Comparison of ENCODE assay signal across 14 cellular contexts in the genomic region with DNA sequence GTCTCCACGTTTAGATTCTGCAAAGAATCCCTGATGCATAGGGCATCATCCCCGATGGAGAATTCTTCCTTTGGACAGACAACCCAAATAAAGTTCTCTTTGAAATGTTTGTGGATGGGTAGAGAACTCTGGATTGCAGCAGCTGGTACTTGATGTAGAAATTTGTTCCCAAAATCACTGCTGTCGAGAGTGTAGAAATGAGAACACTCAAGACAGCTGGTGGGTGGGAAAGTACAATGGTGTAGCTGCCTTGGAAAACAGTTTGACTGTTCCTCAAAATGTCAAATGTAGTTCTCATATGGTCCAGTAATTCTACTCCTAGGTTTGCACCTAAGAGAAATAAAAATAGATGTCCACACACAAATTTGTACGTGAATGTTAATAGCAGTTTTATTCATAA.
DNase-seq lines count a peak whose midpoint lies in the region; ATAC-seq, FAIRE-seq and TF ChIP-seq lines count a peak whose summit lies in the region.
"Had no signal": no experiment of that assay in that cellular context is flagged by ENCODE, and none has a peak within 500 bp of the region (broad histone marks: within the 10 kb centered on the region; RNA-seq: fewer than 3 reads in every experiment).

No MANE protein-coding gene starts in this region.

- H3K4me1 ChIP-seq in HUES48 (ENCODE audit: control insufficient read depth, insufficient read depth, low read length), result peaks cover 48% of the 10 kb centered on the region
- peaks cover 7 to 15% (median 11%) of the 10 kb centered on the region in 4 experiments; a peak in 6 of 7 replicates for H3K4me1 ChIP-seq in H1 (replicated peaks in 1 of 4; ENCODE audit: control insufficient read depth in 3 of 4, insufficient read depth in 4 of 4, low read length in 3 of 4)
- H3K4me1 ChIP-seq: BE2C had no signal

- no peak overlapping the region for H3K14ac ChIP-seq in H1 (ENCODE audit: insufficient read length)

- H4K5ac ChIP-seq in H1 (ENCODE audit: insufficient read length, low read depth, low read length), result no peak overlapping the region

- H2AFZ ChIP-seq in H1 (ENCODE audit: low read length), result no peak overlapping the region

- no peak for TF ChIP-seq POLR2A in H1 (IDR thresholded peaks at IDR 0.05; ENCODE audit: control extremely low read depth in 1 of 2, low read depth in 2 of 2, low read length in 2 of 2)

- no peak for TF ChIP-seq RAD21 in H1 (IDR thresholded peaks at IDR 0.05 in 1 of 2, conservative IDR thresholded peaks at IDR 0.05 in 1 of 2; ENCODE audit: low read depth in 2 of 2, low read length in 2 of 2)

- WGBS in H1 (ENCODE audit: extremely low coverage in 1 of 2, insufficient coverage in 1 of 2, insufficient read length in 1 of 2, insufficient replicate concordance in 2 of 2, low coverage in 1 of 2, low lambda C conversion rate in 2 of 2, missing lambda C conversion rate in 1 of 2), 2 experiments, result 81% methylated on average over 4 of the region's 4 CpGs; no CpG with 5 or more reads in 1 of the 2 experiments

- no peak for TF ChIP-seq EP300 in H1 (IDR thresholded peaks at IDR 0.05; ENCODE audit: borderline replicate concordance in 1 of 2, low read depth in 2 of 2, low read length in 2 of 2)

- no peak overlapping the region for H2BK15ac ChIP-seq in H1 (ENCODE audit: low read length)

- H3K4me3 ChIP-seq in HUES48 (ENCODE audit: low read depth, low read length) (no peak overlapping the region), H1 (ENCODE audit: extremely low read depth in 1 of 4, insufficient read depth in 2 of 4, low read depth in 3 of 4, low read length in 4 of 4) (no peak overlapping the region; a peak in 1 of 8 replicates)

- H3K56ac ChIP-seq in H1 (replicated peaks; ENCODE audit: insufficient read length, low read depth, low read length), result no peak overlapping the region

- FAIRE-seq in H1 (lab: Jason Lieb, UNC), result no peak
- FAIRE-seq: A204.1 had no signal

- H3K18ac ChIP-seq in H1 (ENCODE audit: extremely low read depth, low read length), result 0 out of 2 replicates have a peak overlapping the region, but pooled peaks have one; percentile 10

- H3K23ac ChIP-seq in H1 (ENCODE audit: insufficient read length), result no peak overlapping the region

- H3K27me3 ChIP-seq in HUES48 (ENCODE audit: control insufficient read depth, insufficient read depth, low read length), result no peaks in the 10 kb centered on the region
- no peaks in the 10 kb centered on the region for H3K27me3 ChIP-seq in H1 (replicated peaks in 1 of 4; ENCODE audit: control insufficient read depth in 3 of 4, extremely low read depth in 1 of 4, insufficient read depth in 3 of 4, low read length in 3 of 4)
- H3K27me3 ChIP-seq: BE2C had no signal

- H4K8ac ChIP-seq in H1 (ENCODE audit: extremely low read depth, insufficient read depth, low read length), result no peak overlapping the region

- H3K27ac ChIP-seq in HUES48 (ENCODE audit: low read depth, low read length) (peak overlapping the region; percentile 89), H1 (ENCODE audit: low read depth, low read length) (no peak overlapping the region)
- H3K27ac ChIP-seq: C4-2B had no signal

- H3K79me2 ChIP-seq in H1 (ENCODE audit: control insufficient read depth in 1 of 2, insufficient read depth in 2 of 2, low read length in 2 of 2), result no peaks in the 10 kb centered on the region

- no peaks in the 10 kb centered on the region for H4K20me1 ChIP-seq in H1 (replicated peaks in 1 of 2; ENCODE audit: control insufficient read depth in 1 of 2, insufficient read depth in 2 of 2, low read length in 2 of 2)

- H3K4me2 ChIP-seq in H1 (ENCODE audit: insufficient read depth in 1 of 2, low read depth in 2 of 2, low read length in 2 of 2), result peak overlapping the region in 1 of 2 experiments; percentile 21; a peak in 1 of 4 replicates

- DNase-seq in H1 (ENCODE audit: low read depth in 1 of 2, low spot score in 2 of 2), result no peak
- peak; percentile 14 for DNase-seq in inferior parietal cortex (ENCODE audit: extremely low spot score)
- peak; percentile 15 for DNase-seq in superior temporal gyrus (ENCODE audit: extremely low spot score)
- no peak for DNase-seq in effector CD4-positive, alpha-beta T cell
- DNase-seq in islet precursor cell, result no peak
- DNase-seq: BE2C; Caco-2; CD8-positive, alpha-beta T cell; GF-D8; H7 had no signal

- H3K9ac ChIP-seq in HUES48 (ENCODE audit: low read depth, low read length) (no peak overlapping the region), H1 (replicated peaks in 1 of 4; ENCODE audit: extremely low read depth in 1 of 4, low read depth in 3 of 4, low read length in 3 of 4) (no peak overlapping the region)

- POLR2A ChIA-PET in H1 (lab: Charles Lee; ENCODE audit: partially characterized antibody), result interaction anchor here (1.2 kb wide), 1 partner anchor 15 kb away, joined by 3 read pairs; no protein-coding TSS in a partner anchor

- no peak for TF ChIP-seq CTCF in H1 (IDR thresholded peaks at IDR 0.05; ENCODE audit: control extremely low read depth in 1 of 3, insufficient read depth in 1 of 3, low read depth in 1 of 3, low read length in 3 of 3)

- peak overlapping the region; percentile 49; the same call in 1 of the 2 replicates for H2BK20ac ChIP-seq in H1 (ENCODE audit: low read length)

- H4K91ac ChIP-seq in H1 (replicated peaks; ENCODE audit: insufficient read length, low read length), result peak overlapping the region; percentile 70

- no peak overlapping the region; the same call in 1 of the 2 replicates for H2BK5ac ChIP-seq in H1 (ENCODE audit: low read depth, low read length)

- H2BK12ac ChIP-seq in H1 (ENCODE audit: low read depth, low read length), result 0 out of 2 replicates have a peak overlapping the region, but pooled peaks have one; percentile 76

- H3K79me1 ChIP-seq in H1 (ENCODE audit: low read depth, low read length), result no peaks in the 10 kb centered on the region

- CTCF ChIA-PET in H1 (lab: Charles Lee; ENCODE audit: partially characterized antibody), result interaction anchor here (0.8 to 3.9 kb wide), 8 partner anchors 19 to 212 kb away, joined by 3 to 14 read pairs (median 3); no protein-coding TSS in a partner anchor

- H3K23me2 ChIP-seq in H1 (ENCODE audit: low read depth, low read length), result no peaks in the 10 kb centered on the region

- ATAC-seq in HG02763 (IDR thresholded peaks at IDR 0.05; ENCODE audit: unreplicated experiment), result no peak
- ATAC-seq: CD8-positive, alpha-beta T cell had no signal

- H3K36me3 ChIP-seq in HUES48 (ENCODE audit: control insufficient read depth, insufficient read depth, low read length) (no peaks in the 10 kb centered on the region), H1 (ENCODE audit: control insufficient read depth in 2 of 4, insufficient read depth in 4 of 4, low read length in 3 of 4) (no peaks in the 10 kb centered on the region)
- H3K36me3 ChIP-seq: BE2C had no signal

- H3K4ac ChIP-seq in H1 (replicated peaks; ENCODE audit: insufficient read length, low read depth, low read length), result peak overlapping the region; percentile 96

- H2AK5ac ChIP-seq in H1 (ENCODE audit: low read depth, low read length), result no peak overlapping the region

- H2BK120ac ChIP-seq in H1 (replicated peaks; ENCODE audit: low read depth, low read length), result peak overlapping the region; percentile 89

- H3K9me3 ChIP-seq in HUES48 (ENCODE audit: control insufficient read depth, insufficient read depth, low read length), result no peaks in the 10 kb centered on the region
- no peaks in the 10 kb centered on the region for H3K9me3 ChIP-seq in H1 (ENCODE audit: insufficient read depth in 2 of 2, low read depth in 1 of 2, low read length in 1 of 2)
- H3K9me3 ChIP-seq: BE2C had no signal

TF ChIP-seq in H1, 55 proteins besides CTCF, POLR2A, EP300 and RAD21:
- TF ChIP-seq SUZ12 (IDR thresholded peaks at IDR 0.05; ENCODE audit: low read length) (no peak), ASH2L (IDR thresholded peaks at IDR 0.05; ENCODE audit: low read length) (no peak), CHD2 (IDR thresholded peaks at IDR 0.05; ENCODE audit: low read length) (no peak), CREB1 (IDR thresholded peaks at IDR 0.05) (no peak), NANOG (IDR thresholded peaks at IDR 0.05; ENCODE audit: insufficient read depth, low read depth, low read length, poor library complexity, severe bottlenecking) (no peak), SP2 (IDR thresholded peaks at IDR 0.05; ENCODE audit: low read length) (no peak), CTBP2 (IDR thresholded peaks at IDR 0.05; ENCODE audit: borderline replicate concordance, insufficient read depth, insufficient read length, low read length) (no peak), TCF12 (IDR thresholded peaks at IDR 0.05; ENCODE audit: low read depth, low read length) (no peak)
- TF ChIP-seq, protein P1, sequence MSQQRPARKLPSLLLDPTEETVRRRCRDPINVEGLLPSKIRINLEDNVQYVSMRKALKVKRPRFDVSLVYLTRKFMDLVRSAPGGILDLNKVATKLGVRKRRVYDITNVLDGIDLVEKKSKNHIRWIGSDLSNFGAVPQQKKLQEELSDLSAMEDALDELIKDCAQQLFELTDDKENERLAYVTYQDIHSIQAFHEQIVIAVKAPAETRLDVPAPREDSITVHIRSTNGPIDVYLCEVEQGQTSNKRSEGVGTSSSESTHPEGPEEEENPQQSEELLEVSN (IDR thresholded peaks at IDR 0.05), result no peak

Comparison
In these comparisons a context has a peak if more than half of its experiments do, and no peak if none do; other contexts are left out.
1. DNase-seq: peak in inferior parietal cortex (single experiment) and superior temporal gyrus (single experiment); none in H1 (0 of 2), effector CD4-positive, alpha-beta T cell (single experiment) and islet precursor cell (single experiment).